ENCODE assay signal across 10 cellular contexts in the genomic region with DNA sequence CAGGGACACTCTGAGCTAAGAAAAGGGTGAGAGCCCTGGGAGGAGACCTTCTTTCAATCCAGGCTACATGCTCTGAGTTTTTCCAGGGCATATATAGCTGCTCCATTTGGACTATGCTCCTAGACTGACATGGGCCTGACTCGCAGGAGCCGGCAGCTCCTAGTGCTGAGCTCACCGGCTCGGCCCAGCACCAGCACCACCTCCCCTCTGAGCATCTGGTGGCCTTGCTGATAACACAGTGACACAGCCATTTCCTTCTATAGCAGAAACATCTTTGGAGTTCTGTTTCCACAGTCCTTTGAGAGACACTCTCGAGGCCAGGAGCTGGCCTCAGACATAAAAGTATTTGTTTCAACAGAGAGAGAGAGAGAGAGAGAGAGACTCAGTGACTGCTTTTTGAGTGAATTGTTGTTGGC.
A peak's percentile ranks its signal among the peaks of the same experiment; 100 is the strongest.
DNase-seq lines count a peak whose midpoint lies in the region; ATAC-seq and TF ChIP-seq lines count a peak whose summit lies in the region.
"Had no signal": no experiment of that assay in that cellular context is flagged by ENCODE, and none has a peak within 500 bp of the region (broad histone marks: within the 10 kb centered on the region; RNA-seq: fewer than 3 reads in every experiment).

No MANE protein-coding gene starts in this region.

- H3K27me3 ChIP-seq in Peyer's patch = no peaks in the 10 kb centered on the region
- no peaks in the 10 kb centered on the region for H3K27me3 ChIP-seq in gastrocnemius medialis

- in situ Hi-C loops in gastrocnemius medialis (cut with MboI; ENCODE audit: low sequenced_read_pairs in 4 of 4) = no loop called here

- POLR2A ChIA-PET in GM10248 (lab: Yijun Ruan, JAX) = no interaction called here

- TF ChIP-seq CTCF in Peyer's patch (IDR thresholded peaks at IDR 0.05) = no peak
- no peak for TF ChIP-seq CTCF in fibroblast of mammary gland (conservative IDR thresholded peaks at IDR 0.05; ENCODE audit: control insufficient read depth, insufficient read depth, low read depth, low read length)
- TF ChIP-seq CTCF in mucosa of descending colon (IDR thresholded peaks at IDR 0.05) = no peak
- TF ChIP-seq CTCF in GM10248 (IDR thresholded peaks at IDR 0.05; ENCODE audit: control extremely low read depth, extremely low read depth, low read depth, missing control alignments) = no peak
- no peak for TF ChIP-seq CTCF in gastrocnemius medialis (IDR thresholded peaks at IDR 0.05 in 4 of 5, conservative IDR thresholded peaks at IDR 0.05 in 1 of 5)

- H3K4me1 ChIP-seq in Peyer's patch (peaks cover 0 to 8% (median 0%) of the 10 kb centered on the region in 4 donors), mucosa of descending colon (ENCODE audit: low read depth) (peaks cover 16% of the 10 kb centered on the region), gastrocnemius medialis (peaks cover 4 to 13% of the 10 kb centered on the region in 2 donors)

- CTCF ChIA-PET in GM10248 (lab: Yijun Ruan, JAX) = interaction anchor here (2.1 kb wide), 1 partner anchor 25 kb away, joined by 5 read pairs; no protein-coding TSS in a partner anchor

- TF ChIP-seq POLR2A in Peyer's patch (IDR thresholded peaks at IDR 0.05) (peak; percentile 27 to 43), gastrocnemius medialis (IDR thresholded peaks at IDR 0.05) (no peak)

- ATAC-seq in mucosa of descending colon = peak; percentile 96
- no peak for ATAC-seq in gastrocnemius medialis

- H3K36me3 ChIP-seq in Peyer's patch (no peaks in the 10 kb centered on the region), mucosa of descending colon (ENCODE audit: low read depth) (no peaks in the 10 kb centered on the region), gastrocnemius medialis (no peaks in the 10 kb centered on the region)

- intact Hi-C loops in mucosa of descending colon (cut with DNase I, micrococcal nuclease) (no loop called here), gastrocnemius medialis (cut with DNase I; ENCODE audit: low total_unique reads) (no loop called here), posterior cingulate gyrus (cut with DNase I) (no loop called here)

- H3K27ac ChIP-seq in Peyer's patch (peak overlapping the region in 3 of 4 donors; percentile 50 to 83 (median 77)), gastrocnemius medialis (no peak overlapping the region)

- no peaks in the 10 kb centered on the region for H3K9me3 ChIP-seq in Peyer's patch
- no peaks in the 10 kb centered on the region for H3K9me3 ChIP-seq in mucosa of descending colon
- H3K9me3 ChIP-seq in gastrocnemius medialis = no peaks in the 10 kb centered on the region

- H3K4me3 ChIP-seq in Peyer's patch = no peak overlapping the region
- H3K4me3 ChIP-seq in fibroblast of mammary gland (ENCODE audit: control insufficient read depth, low read depth, low read length) = no peak overlapping the region
- H3K4me3 ChIP-seq in mucosa of descending colon = no peak overlapping the region
- H3K4me3 ChIP-seq in gastrocnemius medialis = no peak overlapping the region

- DNase-seq in EL = peak; percentile 2
- DNase-seq in Peyer's patch = peak in 2 of 3 donors; percentile 77 to 82
- DNase-seq in fibroblast of mammary gland (ENCODE audit: low read depth) = peak; percentile 62
- peak; percentile 51 to 73 (median 69) for DNase-seq in mucosa of descending colon
- DNase-seq in NCI-H774 (lab: John Stamatoyannopoulos, UW) = no peak
- DNase-seq in GM10248 (ENCODE audit: extremely low spot score) = no peak
- no peak for DNase-seq in gastrocnemius medialis
- no peak for DNase-seq in posterior cingulate gyrus
- DNase-seq: activated CD8-positive, alpha-beta memory T cell treated with anti-CD3 and anti-CD28 coated beads for 24 hours; CD4-positive, CD25-positive, alpha-beta regulatory T cell had no signal

Comparison
In these comparisons a context has a peak if more than half of its experiments do, and no peak if none do; other contexts are left out.
1. DNase-seq: peak in EL (single experiment), Peyer's patch (2 of 3), fibroblast of mammary gland (single experiment) and mucosa of descending colon (3 of 3); none in NCI-H774 (single experiment), GM10248 (single experiment), gastrocnemius medialis (0 of 2) and posterior cingulate gyrus (0 of 10).
2. H3K27ac ChIP-seq: peak in Peyer's patch (3 of 4); none in gastrocnemius medialis (0 of 4).
3. POLR2A ChIP-seq: peak in Peyer's patch (2 of 2); none in gastrocnemius medialis (0 of 2).